Comparison of ENCODE assay signal across 8 cellular contexts in genomic region chr5:150358261-150359095, GRCh38. TPM values are rescaled to one million over a fixed set of nuclear protein-coding genes. Genes with fewer than 3 reads are reported as not detected.
DNase-seq lines count a peak whose midpoint lies in the region; ATAC-seq and TF ChIP-seq lines count a peak whose summit lies in the region.

No MANE protein-coding gene starts in this region.

- H3K4me3 ChIP-seq in SK-N-MC (peak overlapping the region; percentile 99), fibroblast of the aortic adventitia (ENCODE audit: low read depth, low read length) (peak overlapping the region; percentile 89), skeletal muscle cell (ENCODE audit: low read depth, low read length) (peak overlapping the region; percentile 78)

- H3K27ac ChIP-seq in SK-N-MC: peak overlapping the region; percentile 54; the same call in 1 of the 2 replicates

- peak; percentile 63 for DNase-seq in DMS53 (lab: John Stamatoyannopoulos, UW)
- no peak for DNase-seq in DMS53 treated with DMSO at 0.1 percent for 48 hours (lab: John Stamatoyannopoulos, UW; ENCODE audit: unreplicated experiment)
- DNase-seq in SK-N-MC (ENCODE audit: low read depth, low spot score): no peak
- DNase-seq in fibroblast of the aortic adventitia (ENCODE audit: low read depth): peak; percentile 20
- no peak for DNase-seq in skeletal muscle cell (ENCODE audit: low read depth)
- DNase-seq in iPS-NIHi11 (ENCODE audit: low spot score): no peak
- DNase-seq in stimulated activated CD4-positive, alpha-beta T cell treated with anti-CD3 and anti-CD28 coated beads, Interleukin-4, amount 100 ng/mL, for 4 hours: no peak

- H3K9me3 ChIP-seq in SK-N-MC (ENCODE audit: low read depth, low read length): no peaks in the 10 kb centered on the region

- no peak for ATAC-seq in GM21825 (IDR thresholded peaks at IDR 0.05; ENCODE audit: unreplicated experiment)

- peaks cover 39% of the 10 kb centered on the region for H3K36me3 ChIP-seq in SK-N-MC (ENCODE audit: insufficient read depth, low read length)

- H3K9ac ChIP-seq in SK-N-MC (ENCODE audit: insufficient read length): peak overlapping the region; percentile 96

- no peak for TF ChIP-seq CTCF in fibroblast of the aortic adventitia (IDR thresholded peaks at IDR 0.05; ENCODE audit: insufficient read depth, low read length)

RNA-seq across cellular contexts. Expression of gene TCOF1, which starts 1.0 kb away (rescaled TPM):
- 8.3 and 23.1 TPM in 2 replicates for total RNA-seq in fibroblast of the aortic adventitia (ENCODE audit: low replicate concordance)

RNA-seq across cellular contexts. Expression of gene CD74, which starts 54.2 kb away (rescaled TPM):
- total RNA-seq in fibroblast of the aortic adventitia (ENCODE audit: low replicate concordance): 0.41 and 1.1 TPM in 2 replicates

RNA-seq across cellular contexts. Expression of gene ARSI, which starts 55.8 kb away (rescaled TPM):
- 1.5 and 2.1 TPM in 2 replicates for total RNA-seq in fibroblast of the aortic adventitia (ENCODE audit: low replicate concordance)

Comparison
In these comparisons a context has a peak if more than half of its experiments do, and no peak if none do; other contexts are left out.
1. DNase-seq: peak in DMS53 (single experiment) and fibroblast of the aortic adventitia (single experiment); none in DMS53 treated with DMSO at 0.1 percent for 48 hours (single experiment), SK-N-MC (single experiment), skeletal muscle cell (single experiment), iPS-NIHi11 (single experiment) and stimulated activated CD4-positive, alpha-beta T cell treated with anti-CD3 and anti-CD28 coated beads, Interleukin-4, amount 100 ng/mL, for 4 hours (0 of 2).
2. Peak in every context shown above with its lines, with median percentiles within 50 percentile points of each other: H3K4me3 ChIP-seq.